Comparison of ENCODE assay signal across 18 cellular contexts in the genomic region with DNA sequence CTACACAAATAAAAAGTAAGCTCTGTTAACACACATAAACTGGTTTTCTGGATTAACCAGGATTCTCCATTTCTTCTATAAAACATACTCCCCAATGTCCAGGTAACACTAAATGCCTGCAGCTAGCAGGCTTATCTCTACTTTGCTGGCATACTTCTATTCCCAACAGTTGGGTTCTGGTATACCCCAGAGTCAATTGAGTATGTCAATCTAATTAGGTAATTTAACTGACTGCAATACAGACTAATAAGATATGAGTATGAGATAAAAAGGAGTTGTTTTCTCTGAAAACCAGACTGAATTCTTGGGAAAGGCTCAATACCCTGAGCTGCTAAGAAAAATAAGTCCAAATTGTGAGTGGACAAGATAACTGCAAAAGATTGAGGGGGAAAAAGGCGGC.
"Had no signal": no experiment of that assay in that cellular context is flagged by ENCODE, and none has a peak within 500 bp of the region (broad histone marks: within the 10 kb centered on the region; RNA-seq: fewer than 3 reads in every experiment).

No MANE protein-coding gene starts in this region.

- H3K9me3 ChIP-seq: tibial nerve had no signal

- H3K4me3 Mint-ChIP-seq: activated CD4-positive, alpha-beta memory T cell treated with anti-CD3 and anti-CD28 coated beads, Interleukin-2, amount 10 ng/mL, durations not matched to agents 7 days and 5 days; activated T-cell treated with anti-CD3 and anti-CD28 coated beads, Interleukin-2, amount 50 U/mL, for 24 hours; natural killer cell treated with Interleukin-12 subunit alpha and Interleukin-12 subunit beta and Interleukin-15 and Interleukin-18, amount 100 ng/mL, for 72 hours; stimulated activated effector memory CD8-positive, alpha-beta T cell treated with anti-CD3 and anti-CD28 coated beads, Interleukin-12 subunit alpha, Interleukin-12 subunit beta, amount 100 ng/mL, for 72 hours; WTC11 had no signal

- H3K36me3 Mint-ChIP-seq: natural killer cell treated with Interleukin-12 subunit alpha and Interleukin-12 subunit beta and Interleukin-15 and Interleukin-18, amount 100 ng/mL, for 72 hours; stimulated activated effector memory CD8-positive, alpha-beta T cell treated with anti-CD3 and anti-CD28 coated beads, Interleukin-12 subunit alpha, Interleukin-12 subunit beta, amount 100 ng/mL, for 72 hours; WTC11 had no signal

- H3K4me1 Mint-ChIP-seq: activated CD4-positive, alpha-beta memory T cell treated with anti-CD3 and anti-CD28 coated beads, Interleukin-2, amount 10 ng/mL, durations not matched to agents 7 days and 5 days; stimulated activated effector memory CD8-positive, alpha-beta T cell treated with anti-CD3 and anti-CD28 coated beads, Interleukin-12 subunit alpha, Interleukin-12 subunit beta, amount 100 ng/mL, for 72 hours had no signal

- H3K9me3 Mint-ChIP-seq: activated CD4-positive, alpha-beta memory T cell treated with anti-CD3 and anti-CD28 coated beads, Interleukin-2, amount 10 ng/mL, durations not matched to agents 7 days and 5 days; activated T-cell treated with anti-CD3 and anti-CD28 coated beads, Interleukin-2, amount 50 U/mL, for 24 hours; natural killer cell treated with Interleukin-12 subunit alpha and Interleukin-12 subunit beta and Interleukin-15 and Interleukin-18, amount 100 ng/mL, for 72 hours; stimulated activated effector memory CD8-positive, alpha-beta T cell treated with anti-CD3 and anti-CD28 coated beads, Interleukin-12 subunit alpha, Interleukin-12 subunit beta, amount 100 ng/mL, for 72 hours; WTC11 had no signal

- H3K27ac Mint-ChIP-seq: activated CD4-positive, alpha-beta memory T cell treated with anti-CD3 and anti-CD28 coated beads, Interleukin-2, amount 10 ng/mL, durations not matched to agents 7 days and 5 days; natural killer cell treated with Interleukin-12 subunit alpha and Interleukin-12 subunit beta and Interleukin-15 and Interleukin-18, amount 100 ng/mL, for 72 hours; stimulated activated effector memory CD8-positive, alpha-beta T cell treated with anti-CD3 and anti-CD28 coated beads, Interleukin-12 subunit alpha, Interleukin-12 subunit beta, amount 100 ng/mL, for 72 hours; WTC11 had no signal

- H3K27me3 ChIP-seq: tibial nerve had no signal

- H3K4me3 ChIP-seq: coronary artery, tibial nerve had no signal

- DNase-seq: activated CD4-positive, alpha-beta memory T cell treated with anti-CD3 and anti-CD28 coated beads, Interleukin-2, amount 10 ng/mL, durations not matched to agents 7 days and 5 days; activated CD4-positive, alpha-beta T cell treated with anti-CD3 and anti-CD28 coated beads for 4 hours; activated naive CD4-positive, alpha-beta T cell treated with anti-CD3 and anti-CD28 coated beads, Interleukin-2, amount 50 U/mL, for 16 hours; activated T-cell treated with anti-CD3 and anti-CD28 coated beads, Interleukin-2, amount 50 U/mL, for 24 hours; central memory CD4-positive, alpha-beta T cell; effector CD4-positive, alpha-beta T cell; glutamatergic neuron; kidney glomerular epithelial cell; left ventricle myocardium superior; mesenchymal stem cell; stimulated activated CD4-positive, alpha-beta T cell treated with anti-CD3 and anti-CD28 coated beads, Interleukin-12 subunit alpha, Interleukin-12 subunit beta, amount 100 ng/mL, for 4 hours; stimulated activated CD4-positive, alpha-beta T cell treated with anti-CD3 and anti-CD28 coated beads, Interleukin-2, amount 100 ng/mL, for 24 hours; T-helper 2 cell had no signal

- H3K36me3 ChIP-seq: tibial nerve had no signal
